In the genomic region with DNA sequence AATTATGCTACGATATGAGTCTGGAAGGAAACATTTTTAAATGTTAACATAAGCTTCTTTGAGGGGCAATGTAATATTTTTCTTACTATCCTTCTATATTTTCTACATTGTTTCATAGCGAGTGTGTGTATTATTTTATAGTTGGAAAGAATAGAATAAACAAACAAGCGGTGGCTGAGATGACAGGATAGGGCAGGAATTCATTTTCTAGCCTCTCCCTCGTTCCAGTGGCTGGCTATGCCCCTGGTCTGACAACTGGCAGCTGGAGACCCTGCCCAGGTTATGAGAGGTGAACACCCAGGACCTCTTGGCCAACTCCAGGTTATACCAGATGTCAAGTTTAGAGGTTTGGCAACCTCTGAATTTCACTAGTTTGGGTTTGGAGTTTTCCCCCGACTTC, we compare ENCODE assay signal across 2 cellular contexts.
TF ChIP-seq lines count a peak whose summit lies in the region.

No MANE protein-coding gene starts in this region.

TF ChIP-seq in IMR-90, 13 proteins besides CTCF, POLR2A, EP300 and RAD21:
- TF ChIP-seq FOS (IDR thresholded peaks at IDR 0.05; ENCODE audit: low read depth, low read length) (no peak), SMC3 (IDR thresholded peaks at IDR 0.05; ENCODE audit: low read depth, low read length) (no peak), RCOR1 (IDR thresholded peaks at IDR 0.05; ENCODE audit: insufficient replicate concordance, low read length) (no peak), MAFK (IDR thresholded peaks at IDR 0.05; ENCODE audit: low read depth, low read length) (no peak), MXI1 (IDR thresholded peaks at IDR 0.05; ENCODE audit: borderline replicate concordance, low read depth, low read length) (no peak), CHD1 (IDR thresholded peaks at IDR 0.05; ENCODE audit: low read depth, low read length) (no peak), CEBPB (IDR thresholded peaks at IDR 0.05; ENCODE audit: low read depth, low read length) (no peak), NFE2L2 (IDR thresholded peaks at IDR 0.05; ENCODE audit: low read depth, low read length) (no peak), RFX5 (IDR thresholded peaks at IDR 0.05; ENCODE audit: low read depth, low read length) (no peak)
- TF ChIP-seq, protein P1, sequence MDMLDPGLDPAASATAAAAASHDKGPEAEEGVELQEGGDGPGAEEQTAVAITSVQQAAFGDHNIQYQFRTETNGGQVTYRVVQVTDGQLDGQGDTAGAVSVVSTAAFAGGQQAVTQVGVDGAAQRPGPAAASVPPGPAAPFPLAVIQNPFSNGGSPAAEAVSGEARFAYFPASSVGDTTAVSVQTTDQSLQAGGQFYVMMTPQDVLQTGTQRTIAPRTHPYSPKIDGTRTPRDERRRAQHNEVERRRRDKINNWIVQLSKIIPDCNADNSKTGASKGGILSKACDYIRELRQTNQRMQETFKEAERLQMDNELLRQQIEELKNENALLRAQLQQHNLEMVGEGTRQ (IDR thresholded peaks at IDR 0.05; ENCODE audit: low read depth, low read length), result no peak

TF ChIP-seq in H1, 55 proteins besides CTCF, POLR2A, EP300 and RAD21:
- TF ChIP-seq TCF12 (IDR thresholded peaks at IDR 0.05; ENCODE audit: low read depth, low read length), result no peak
- no peak for TF ChIP-seq JUND (IDR thresholded peaks at IDR 0.05; ENCODE audit: low read length)
- TF ChIP-seq RBBP5 (IDR thresholded peaks at IDR 0.05; ENCODE audit: borderline replicate concordance, low read depth, low read length), result no peak
- no peak for TF ChIP-seq SIRT6 (IDR thresholded peaks at IDR 0.05; ENCODE audit: low read length)
- TF ChIP-seq, protein P2, sequence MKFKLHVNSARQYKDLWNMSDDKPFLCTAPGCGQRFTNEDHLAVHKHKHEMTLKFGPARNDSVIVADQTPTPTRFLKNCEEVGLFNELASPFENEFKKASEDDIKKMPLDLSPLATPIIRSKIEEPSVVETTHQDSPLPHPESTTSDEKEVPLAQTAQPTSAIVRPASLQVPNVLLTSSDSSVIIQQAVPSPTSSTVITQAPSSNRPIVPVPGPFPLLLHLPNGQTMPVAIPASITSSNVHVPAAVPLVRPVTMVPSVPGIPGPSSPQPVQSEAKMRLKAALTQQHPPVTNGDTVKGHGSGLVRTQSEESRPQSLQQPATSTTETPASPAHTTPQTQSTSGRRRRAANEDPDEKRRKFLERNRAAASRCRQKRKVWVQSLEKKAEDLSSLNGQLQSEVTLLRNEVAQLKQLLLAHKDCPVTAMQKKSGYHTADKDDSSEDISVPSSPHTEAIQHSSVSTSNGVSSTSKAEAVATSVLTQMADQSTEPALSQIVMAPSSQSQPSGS (IDR thresholded peaks at IDR 0.05; ENCODE audit: low read length), result no peak
- no peak for TF ChIP-seq SP4 (IDR thresholded peaks at IDR 0.05; ENCODE audit: low read length)
- no peak for TF ChIP-seq SP1 (IDR thresholded peaks at IDR 0.05; ENCODE audit: low read depth, low read length)
- no peak for TF ChIP-seq RXRA (IDR thresholded peaks at IDR 0.05; ENCODE audit: insufficient read depth, low read depth, low read length)
- no peak for TF ChIP-seq EZH2 (IDR thresholded peaks at IDR 0.05; ENCODE audit: low read depth, low read length, severe bottlenecking)
